Comparison of ENCODE assay signal across 15 cellular contexts in the genomic region with DNA sequence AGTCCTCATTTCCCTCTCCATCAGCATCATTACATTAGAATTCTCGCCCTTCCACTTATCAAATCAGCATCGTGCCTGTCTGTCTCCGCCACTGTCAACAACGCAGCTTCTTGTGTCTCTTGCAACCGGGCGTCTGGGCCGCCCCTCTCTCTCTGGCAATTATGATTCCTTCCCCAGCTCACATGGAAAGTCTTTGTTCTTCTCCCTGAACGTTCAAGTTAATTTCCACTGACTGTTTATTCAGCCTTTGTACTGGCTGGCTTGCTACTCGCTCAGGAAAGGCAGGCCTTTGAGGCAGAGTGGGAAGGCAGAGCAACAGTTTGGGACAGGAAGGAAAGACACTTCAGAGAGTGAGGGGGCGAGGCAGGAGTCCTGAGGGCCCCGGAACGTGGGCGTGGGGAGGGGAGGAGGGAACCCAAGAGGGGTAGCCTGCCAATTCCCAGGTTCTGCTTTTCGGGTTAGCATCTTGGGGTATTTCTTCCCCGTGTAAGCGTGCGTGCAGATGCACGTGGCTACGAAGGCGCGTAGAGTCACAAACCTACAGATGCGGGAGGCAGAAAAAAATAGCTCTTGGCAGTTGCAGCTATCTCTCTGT. TPM values are rescaled to one million over a fixed set of nuclear protein-coding genes. Genes with fewer than 3 reads are reported as not detected.
DNase-seq lines count a peak whose midpoint lies in the region; ATAC-seq lines count a peak whose summit lies in the region.
"Had no signal": no experiment of that assay in that cellular context is flagged by ENCODE, and none has a peak within 500 bp of the region (broad histone marks: within the 10 kb centered on the region; RNA-seq: fewer than 3 reads in every experiment).

No MANE protein-coding gene starts in this region.

- no peak overlapping the region for H3K4me3 ChIP-seq in MG63
- H3K4me3 ChIP-seq: skin epidermis had no signal

- peaks cover 15 to 21% (median 21%) of the 10 kb centered on the region in 3 donors for H3K4me1 Mint-ChIP-seq in naive B cell

- ATAC-seq in naive B cell (ENCODE audit: low read depth in 2 of 2): peak; percentile 49 to 82
- ATAC-seq in GM18873 (IDR thresholded peaks at IDR 0.05; ENCODE audit: low FRiP score, unreplicated experiment): no peak
- ATAC-seq in GM21528 (IDR thresholded peaks at IDR 0.05; ENCODE audit: low FRiP score, unreplicated experiment): no peak

- H3K27ac Mint-ChIP-seq in naive B cell: peak overlapping the region in 5 of 6 donors; percentile 13 to 96 (median 68)
- H3K27ac Mint-ChIP-seq: activated B cell treated with CpG ODN at 0.5 μM for 24 hours; activated T-helper 2 cell treated with anti-CD3 and anti-CD28 coated beads, Interferon-gamma antibody, Interleukin-2, Interleukin-4, amounts not matched to agents 10 μg/mL and 5 μg/mL and 100 μg/mL, durations not matched to agents 14 hours and 24 hours and 36 hours had no signal

- no peaks in the 10 kb centered on the region for H3K36me3 Mint-ChIP-seq in naive B cell

- H3K4me3 Mint-ChIP-seq in naive B cell: peak overlapping the region in 1 of 8 donors; percentile 81
- H3K4me3 Mint-ChIP-seq: activated B cell treated with CpG ODN at 0.5 μM for 24 hours had no signal

- no peaks in the 10 kb centered on the region for H3K27me3 ChIP-seq in MG63

- peak; percentile 85 for DNase-seq in COR-L47 (lab: John Stamatoyannopoulos, UW)
- peak; percentile 5 for DNase-seq in MV-4-11 (lab: John Stamatoyannopoulos, UW)
- DNase-seq in SK-N-DZ (ENCODE audit: low spot score): peak; percentile 68
- DNase-seq in naive B cell: no peak
- no peak for DNase-seq in MG63
- DNase-seq in GM03348 (ENCODE audit: low spot score): no peak
- DNase-seq: activated B cell treated with CpG ODN at 0.5 μM for 24 hours, erythroblast, midbrain, MM.1S, RPMI8226 had no signal

- no peaks in the 10 kb centered on the region for H3K9me3 Mint-ChIP-seq in naive B cell
- H3K9me3 Mint-ChIP-seq: activated B cell treated with CpG ODN at 0.5 μM for 24 hours; activated T-helper 2 cell treated with anti-CD3 and anti-CD28 coated beads, Interferon-gamma antibody, Interleukin-2, Interleukin-4, amounts not matched to agents 10 μg/mL and 5 μg/mL and 100 μg/mL, durations not matched to agents 14 hours and 24 hours and 36 hours had no signal

- H3K27me3 Mint-ChIP-seq in naive B cell: peaks cover 0 to 20% (median 11%) of the 10 kb centered on the region in 3 donors

- no peaks in the 10 kb centered on the region for H3K9me3 ChIP-seq in MG63

- H3K36me3 ChIP-seq in MG63: no peaks in the 10 kb centered on the region

RNA-seq across cellular contexts. Expression of a gene that starts 50.8 kb away (rescaled TPM):
- 59.2 and 61.6 TPM in 2 replicates for polyA plus RNA-seq in SK-N-DZ (2014; cell fraction: cytosol; rRNA removed)
- 98.5 and 102 TPM in 2 replicates for polyA plus RNA-seq in SK-N-DZ (2014; cell fraction: nucleus; rRNA removed)
- polyA plus RNA-seq in naive B cell (ENCODE audit: low read depth in 6 of 6): 10 to 100 TPM in 5 of 6 donors, 1 to 10 TPM in 1; 9.6 to 20.5 (median 11.7) TPM
- total RNA-seq in MG63 (2014; rRNA removed; shearing (Covaris generic); ENCODE audit: low replicate concordance): 3.4 and 7.0 TPM in 2 replicates

Comparison
In these comparisons a context has a peak if more than half of its experiments do, and no peak if none do; other contexts are left out.
1. DNase-seq: peak in COR-L47 (single experiment), MV-4-11 (single experiment) and SK-N-DZ (single experiment); none in naive B cell (single experiment), MG63 (single experiment) and GM03348 (single experiment).
2. ATAC-seq: peak in naive B cell (2 of 2); none in GM18873 (single experiment) and GM21528 (single experiment).